ENCODE assay signal across 2 cellular contexts in the genomic region with DNA sequence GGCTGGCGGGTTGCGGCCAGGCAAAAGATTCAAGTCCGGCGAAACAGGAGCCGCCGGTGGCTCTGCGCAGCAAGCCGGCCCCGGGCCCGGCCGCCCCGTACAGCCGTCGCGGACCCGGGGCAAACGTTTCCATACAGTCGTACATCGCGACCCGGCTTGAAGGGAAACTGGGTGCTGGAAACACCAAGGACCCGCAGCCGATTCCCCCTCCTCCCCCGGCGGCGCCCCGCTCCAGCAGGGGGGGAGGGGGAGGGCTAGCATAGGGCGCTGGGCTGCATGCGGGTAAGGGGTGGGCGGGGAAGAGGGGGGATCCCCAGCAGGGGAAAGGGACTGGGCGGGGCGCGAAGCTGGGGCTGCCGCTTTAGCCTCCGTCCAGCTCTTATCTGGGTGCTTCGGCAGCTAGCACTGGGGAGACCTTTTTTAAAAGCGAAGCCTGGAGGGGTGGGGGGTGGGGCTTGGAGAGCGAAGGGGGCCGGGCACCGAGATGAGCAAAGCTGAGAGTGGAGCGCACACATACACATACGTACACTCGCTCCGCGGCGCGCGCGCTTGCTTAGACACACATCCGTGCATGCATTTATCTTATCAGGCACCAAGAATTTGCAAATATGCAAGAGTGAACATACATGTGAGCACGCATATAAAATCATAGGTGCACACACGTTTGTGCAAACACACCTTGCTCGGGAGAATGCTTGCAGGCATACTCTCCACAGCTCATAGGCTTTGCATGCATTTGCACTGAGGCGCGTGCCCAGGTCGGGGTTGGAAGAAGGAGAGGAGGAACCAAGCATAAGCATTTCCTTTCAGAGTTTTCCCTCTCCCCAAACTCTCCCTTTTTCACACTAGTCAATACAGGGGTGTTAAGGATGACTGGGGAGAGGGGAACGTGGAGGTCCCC.
TF ChIP-seq lines count a peak whose summit lies in the region.

No MANE protein-coding gene starts in this region.

TF ChIP-seq in HEK293, 187 proteins besides CTCF, POLR2A, EP300 and RAD21 (continued from another document):
- TF ChIP-seq, protein P1, sequence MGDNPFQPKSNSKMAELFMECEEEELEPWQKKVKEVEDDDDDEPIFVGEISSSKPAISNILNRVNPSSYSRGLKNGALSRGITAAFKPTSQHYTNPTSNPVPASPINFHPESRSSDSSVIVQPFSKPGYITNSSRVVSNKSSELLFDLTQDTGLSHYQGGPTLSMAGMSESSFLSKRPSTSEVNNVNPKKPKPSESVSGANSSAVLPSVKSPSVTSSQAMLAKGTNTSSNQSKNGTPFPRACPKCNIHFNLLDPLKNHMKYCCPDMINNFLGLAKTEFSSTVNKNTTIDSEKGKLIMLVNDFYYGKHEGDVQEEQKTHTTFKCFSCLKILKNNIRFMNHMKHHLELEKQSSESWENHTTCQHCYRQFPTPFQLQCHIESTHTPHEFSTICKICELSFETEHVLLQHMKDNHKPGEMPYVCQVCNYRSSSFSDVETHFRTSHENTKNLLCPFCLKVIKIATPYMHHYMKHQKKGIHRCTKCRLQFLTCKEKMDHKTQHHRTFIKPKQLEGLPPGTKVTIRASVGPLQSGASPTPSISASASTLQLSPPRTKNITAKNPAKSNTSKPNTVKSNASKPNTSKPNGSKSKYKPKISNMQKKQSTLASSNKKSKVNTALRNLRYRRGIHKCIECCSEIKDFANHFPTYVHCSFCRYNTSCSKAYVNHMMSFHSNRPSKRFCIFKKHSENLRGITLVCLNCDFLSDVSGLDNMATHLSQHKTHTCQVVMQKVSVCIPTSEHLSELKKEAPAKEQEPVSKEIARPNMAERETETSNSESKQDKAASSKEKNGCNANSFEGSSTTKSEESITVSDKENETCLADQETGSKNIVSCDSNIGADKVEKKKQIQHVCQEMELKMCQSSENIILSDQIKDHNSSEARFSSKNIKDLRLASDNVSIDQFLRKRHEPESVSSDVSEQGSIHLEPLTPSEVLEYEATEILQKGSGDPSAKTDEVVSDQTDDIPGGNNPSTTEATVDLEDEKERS (tag by site-specific recombination; IDR thresholded peaks at IDR 0.05) = no peak
- peak; percentile 35 for TF ChIP-seq KLF9 (tag by site-specific recombination; IDR thresholded peaks at IDR 0.05; ENCODE audit: low read depth)

TF ChIP-seq in HepG2, 621 proteins besides CTCF, POLR2A, EP300 and RAD21 (continued from another document):
- TF ChIP-seq, protein P2, sequence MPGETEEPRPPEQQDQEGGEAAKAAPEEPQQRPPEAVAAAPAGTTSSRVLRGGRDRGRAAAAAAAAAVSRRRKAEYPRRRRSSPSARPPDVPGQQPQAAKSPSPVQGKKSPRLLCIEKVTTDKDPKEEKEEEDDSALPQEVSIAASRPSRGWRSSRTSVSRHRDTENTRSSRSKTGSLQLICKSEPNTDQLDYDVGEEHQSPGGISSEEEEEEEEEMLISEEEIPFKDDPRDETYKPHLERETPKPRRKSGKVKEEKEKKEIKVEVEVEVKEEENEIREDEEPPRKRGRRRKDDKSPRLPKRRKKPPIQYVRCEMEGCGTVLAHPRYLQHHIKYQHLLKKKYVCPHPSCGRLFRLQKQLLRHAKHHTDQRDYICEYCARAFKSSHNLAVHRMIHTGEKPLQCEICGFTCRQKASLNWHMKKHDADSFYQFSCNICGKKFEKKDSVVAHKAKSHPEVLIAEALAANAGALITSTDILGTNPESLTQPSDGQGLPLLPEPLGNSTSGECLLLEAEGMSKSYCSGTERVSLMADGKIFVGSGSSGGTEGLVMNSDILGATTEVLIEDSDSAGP (CRISPR knock-in tag; IDR thresholded peaks at IDR 0.05; ENCODE audit: borderline replicate concordance) = peak; percentile 66; the same call in 1 of the 2 replicates
- TF ChIP-seq ZNF343 (CRISPR knock-in tag; IDR thresholded peaks at IDR 0.05) (no peak), ZNF337 (CRISPR knock-in tag; IDR thresholded peaks at IDR 0.05; ENCODE audit: borderline replicate concordance, low read depth) (no peak), SAP130 (CRISPR knock-in tag; IDR thresholded peaks at IDR 0.05; ENCODE audit: low read depth) (peak; percentile 8), BRCA1 (CRISPR knock-in tag; IDR thresholded peaks at IDR 0.05) (no peak), MTF2 (CRISPR knock-in tag; IDR thresholded peaks at IDR 0.05; ENCODE audit: borderline replicate concordance) (peak; percentile 10; the same call in 1 of the 2 replicates), ZNF232 (CRISPR knock-in tag; IDR thresholded peaks at IDR 0.05; ENCODE audit: borderline replicate concordance) (no peak), ZNF772 (CRISPR knock-in tag; IDR thresholded peaks at IDR 0.05) (peak; percentile 61; the same call in 1 of the 2 replicates)
- TF ChIP-seq, protein P3, sequence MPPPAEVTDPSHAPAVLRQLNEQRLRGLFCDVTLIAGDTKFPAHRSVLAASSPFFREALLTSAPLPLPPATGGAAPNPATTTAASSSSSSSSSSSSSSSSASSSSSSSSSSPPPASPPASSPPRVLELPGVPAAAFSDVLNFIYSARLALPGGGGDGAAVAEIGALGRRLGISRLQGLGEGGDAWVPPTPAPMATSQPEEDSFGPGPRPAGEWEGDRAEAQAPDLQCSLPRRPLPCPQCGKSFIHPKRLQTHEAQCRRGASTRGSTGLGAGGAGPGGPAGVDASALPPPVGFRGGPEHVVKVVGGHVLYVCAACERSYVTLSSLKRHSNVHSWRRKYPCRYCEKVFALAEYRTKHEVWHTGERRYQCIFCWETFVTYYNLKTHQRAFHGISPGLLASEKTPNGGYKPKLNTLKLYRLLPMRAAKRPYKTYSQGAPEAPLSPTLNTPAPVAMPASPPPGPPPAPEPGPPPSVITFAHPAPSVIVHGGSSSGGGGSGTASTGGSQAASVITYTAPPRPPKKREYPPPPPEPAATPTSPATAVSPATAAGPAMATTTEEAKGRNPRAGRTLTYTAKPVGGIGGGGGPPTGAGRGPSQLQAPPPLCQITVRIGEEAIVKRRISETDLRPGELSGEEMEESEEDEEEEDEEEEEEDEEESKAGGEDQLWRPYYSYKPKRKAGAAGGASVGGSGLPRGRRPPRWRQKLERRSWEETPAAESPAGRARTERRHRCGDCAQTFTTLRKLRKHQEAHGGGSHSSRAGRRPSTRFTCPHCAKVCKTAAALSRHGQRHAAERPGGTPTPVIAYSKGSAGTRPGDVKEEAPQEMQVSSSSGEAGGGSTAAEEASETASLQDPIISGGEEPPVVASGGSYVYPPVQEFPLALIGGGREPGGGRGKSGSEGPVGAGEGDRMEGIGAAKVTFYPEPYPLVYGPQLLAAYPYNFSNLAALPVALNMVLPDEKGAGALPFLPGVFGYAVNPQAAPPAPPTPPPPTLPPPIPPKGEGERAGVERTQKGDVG (CRISPR knock-in tag; IDR thresholded peaks at IDR 0.05; ENCODE audit: borderline replicate concordance) = 0 out of 2 replicates have a peak, but pooled peaks have one; percentile 39
- TF ChIP-seq, protein P4, sequence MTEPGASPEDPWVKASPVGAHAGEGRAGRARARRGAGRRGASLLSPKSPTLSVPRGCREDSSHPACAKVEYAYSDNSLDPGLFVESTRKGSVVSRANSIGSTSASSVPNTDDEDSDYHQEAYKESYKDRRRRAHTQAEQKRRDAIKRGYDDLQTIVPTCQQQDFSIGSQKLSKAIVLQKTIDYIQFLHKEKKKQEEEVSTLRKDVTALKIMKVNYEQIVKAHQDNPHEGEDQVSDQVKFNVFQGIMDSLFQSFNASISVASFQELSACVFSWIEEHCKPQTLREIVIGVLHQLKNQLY (CRISPR knock-in tag; IDR thresholded peaks at IDR 0.05) = no peak
- TF ChIP-seq, protein P5, sequence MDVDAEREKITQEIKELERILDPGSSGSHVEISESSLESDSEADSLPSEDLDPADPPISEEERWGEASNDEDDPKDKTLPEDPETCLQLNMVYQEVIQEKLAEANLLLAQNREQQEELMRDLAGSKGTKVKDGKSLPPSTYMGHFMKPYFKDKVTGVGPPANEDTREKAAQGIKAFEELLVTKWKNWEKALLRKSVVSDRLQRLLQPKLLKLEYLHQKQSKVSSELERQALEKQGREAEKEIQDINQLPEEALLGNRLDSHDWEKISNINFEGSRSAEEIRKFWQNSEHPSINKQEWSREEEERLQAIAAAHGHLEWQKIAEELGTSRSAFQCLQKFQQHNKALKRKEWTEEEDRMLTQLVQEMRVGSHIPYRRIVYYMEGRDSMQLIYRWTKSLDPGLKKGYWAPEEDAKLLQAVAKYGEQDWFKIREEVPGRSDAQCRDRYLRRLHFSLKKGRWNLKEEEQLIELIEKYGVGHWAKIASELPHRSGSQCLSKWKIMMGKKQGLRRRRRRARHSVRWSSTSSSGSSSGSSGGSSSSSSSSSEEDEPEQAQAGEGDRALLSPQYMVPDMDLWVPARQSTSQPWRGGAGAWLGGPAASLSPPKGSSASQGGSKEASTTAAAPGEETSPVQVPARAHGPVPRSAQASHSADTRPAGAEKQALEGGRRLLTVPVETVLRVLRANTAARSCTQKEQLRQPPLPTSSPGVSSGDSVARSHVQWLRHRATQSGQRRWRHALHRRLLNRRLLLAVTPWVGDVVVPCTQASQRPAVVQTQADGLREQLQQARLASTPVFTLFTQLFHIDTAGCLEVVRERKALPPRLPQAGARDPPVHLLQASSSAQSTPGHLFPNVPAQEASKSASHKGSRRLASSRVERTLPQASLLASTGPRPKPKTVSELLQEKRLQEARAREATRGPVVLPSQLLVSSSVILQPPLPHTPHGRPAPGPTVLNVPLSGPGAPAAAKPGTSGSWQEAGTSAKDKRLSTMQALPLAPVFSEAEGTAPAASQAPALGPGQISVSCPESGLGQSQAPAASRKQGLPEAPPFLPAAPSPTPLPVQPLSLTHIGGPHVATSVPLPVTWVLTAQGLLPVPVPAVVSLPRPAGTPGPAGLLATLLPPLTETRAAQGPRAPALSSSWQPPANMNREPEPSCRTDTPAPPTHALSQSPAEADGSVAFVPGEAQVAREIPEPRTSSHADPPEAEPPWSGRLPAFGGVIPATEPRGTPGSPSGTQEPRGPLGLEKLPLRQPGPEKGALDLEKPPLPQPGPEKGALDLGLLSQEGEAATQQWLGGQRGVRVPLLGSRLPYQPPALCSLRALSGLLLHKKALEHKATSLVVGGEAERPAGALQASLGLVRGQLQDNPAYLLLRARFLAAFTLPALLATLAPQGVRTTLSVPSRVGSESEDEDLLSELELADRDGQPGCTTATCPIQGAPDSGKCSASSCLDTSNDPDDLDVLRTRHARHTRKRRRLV (CRISPR knock-in tag; IDR thresholded peaks at IDR 0.05) = no peak
